10 cellular contexts compared by ENCODE assay signal in genomic region chr3:171095063-171095462, GRCh38.
DNase-seq lines count a peak whose midpoint lies in the region; ATAC-seq and TF ChIP-seq lines count a peak whose summit lies in the region.
"Had no signal": no experiment of that assay in that cellular context is flagged by ENCODE, and none has a peak within 500 bp of the region (broad histone marks: within the 10 kb centered on the region; RNA-seq: fewer than 3 reads in every experiment).

No MANE protein-coding gene starts in this region.

- TF ChIP-seq RAD21 in SK-N-SH (IDR thresholded peaks at IDR 0.05; ENCODE audit: low read length): no peak

- no peak for DNase-seq in WTC11 (ENCODE audit: low spot score)
- DNase-seq in SK-N-SH: no peak
- no peak for DNase-seq in head of caudate nucleus
- no peak for DNase-seq in stimulated activated CD4-positive, alpha-beta T cell treated with anti-CD3 and anti-CD28 coated beads, Interleukin-15, amount 100 ng/mL, for 24 hours
- DNase-seq in transverse colon: no peak
- DNase-seq: anterior cingulate cortex had no signal

- peaks cover 6% of the 10 kb centered on the region; the same call in 1 of the 2 replicates for H3K9me3 Mint-ChIP-seq in WTC11

- H3K9me2 ChIP-seq in SK-N-SH: no peaks in the 10 kb centered on the region

- CTCF ChIA-PET in WTC11 (lab: Charles Lee) (interaction anchor here (0.6 to 1.3 kb wide), 4 partner anchors 19 to 519 kb away, joined by 3 to 6 read pairs (median 4); no protein-coding TSS in a partner anchor), SK-N-SH (lab: Yijun Ruan, JAX) (no interaction called here)

- H3K9me3 ChIP-seq in SK-N-SH: no peaks in the 10 kb centered on the region
- no peaks in the 10 kb centered on the region for H3K9me3 ChIP-seq in transverse colon

- 0 out of 2 replicates have a peak, but pooled peaks cover 7% of the 10 kb centered on the region for H3K4me1 Mint-ChIP-seq in WTC11

- POLR2A ChIA-PET in WTC11 (lab: Charles Lee): no interaction called here
- POLR2A ChIA-PET in SK-N-SH (lab: Yijun Ruan, JAX): no interaction called here

- no peak overlapping the region for H3K9ac ChIP-seq in SK-N-SH

- TF ChIP-seq EP300 in SK-N-SH (IDR thresholded peaks at IDR 0.05; ENCODE audit: borderline replicate concordance in 1 of 2, low read depth in 1 of 2, low read length in 1 of 2): no peak
- no peak for TF ChIP-seq EP300 in transverse colon (IDR thresholded peaks at IDR 0.05; ENCODE audit: low read depth)

- H3K36me3 ChIP-seq in SK-N-SH (replicated peaks in 1 of 2; ENCODE audit: control insufficient read depth in 1 of 2, insufficient read depth in 2 of 2, low read length in 1 of 2): peaks cover 5 to 45% of the 10 kb centered on the region in 2 experiments
- peaks cover 0 to 3% (median under 1%) of the 10 kb centered on the region in 4 donors for H3K36me3 ChIP-seq in transverse colon

- WGBS in SK-N-SH (ENCODE audit: low lambda C conversion rate): 95% methylated on average over 1 of the region's 1 CpG
- 96 to 100% methylated on average over 1 of the region's 1 CpG for WGBS in transverse colon (ENCODE audit: low coverage in 1 of 2), 2 donors

- intact Hi-C loops in head of caudate nucleus (cut with DNase I): no loop called here
- intact Hi-C loops in transverse colon (cut with DNase I; ENCODE audit: low total_unique reads): no loop called here

- H3K4me3 Mint-ChIP-seq in WTC11: no peak overlapping the region

- ATAC-seq in GM18907 (IDR thresholded peaks at IDR 0.05; ENCODE audit: unreplicated experiment) (peak; percentile 98), GM21576 (IDR thresholded peaks at IDR 0.05; ENCODE audit: unreplicated experiment) (peak; percentile 91), HG03135 (IDR thresholded peaks at IDR 0.05; ENCODE audit: unreplicated experiment) (peak; percentile 95), WTC11 (peak; percentile 61)
- ATAC-seq: HepG2 had no signal

- peaks cover 0 to 6% of the 10 kb centered on the region in 2 experiments; a peak in 3 of 4 replicates for H3K4me1 ChIP-seq in SK-N-SH (ENCODE audit: control insufficient read depth in 1 of 2, insufficient read depth in 2 of 2, low read depth in 1 of 2, low read length in 1 of 2)
- H3K4me1 ChIP-seq in transverse colon: peaks cover 0 to 6% (median 0%) of the 10 kb centered on the region in 4 donors

- H3F3A ChIP-seq in SK-N-SH (replicated peaks; ENCODE audit: insufficient read depth): peaks cover 5% of the 10 kb centered on the region

- H3K27me3 Mint-ChIP-seq in WTC11 (ENCODE audit: low read depth): no peaks in the 10 kb centered on the region

- no peak overlapping the region for H2AFZ ChIP-seq in SK-N-SH (ENCODE audit: low read depth)

- no peak for TF ChIP-seq POLR2A in transverse colon (IDR thresholded peaks at IDR 0.05)

- peaks cover 39% of the 10 kb centered on the region for H3K36me3 Mint-ChIP-seq in WTC11

- H3K27ac ChIP-seq in SK-N-SH (ENCODE audit: low read depth in 2 of 2, low read length in 1 of 2) (no peak overlapping the region), transverse colon (no peak overlapping the region)

- H3K4me3 ChIP-seq in SK-N-SH (ENCODE audit: low read depth in 2 of 2, low read length in 1 of 2): no peak overlapping the region
- H3K4me3 ChIP-seq in transverse colon: no peak overlapping the region

- H3K4me2 ChIP-seq in SK-N-SH: no peak overlapping the region

- no peaks in the 10 kb centered on the region for H3K79me2 ChIP-seq in SK-N-SH (ENCODE audit: insufficient read depth)

- no peak overlapping the region for H3K27ac Mint-ChIP-seq in WTC11

- in situ Hi-C loops in transverse colon (cut with MboI; ENCODE audit: low pct_ligation_motif_present in 1 of 4, low pct_unique_long_range_greater_than_20kb in 1 of 4, low sequenced_read_pairs in 3 of 4): no loop called here

- TF ChIP-seq CTCF in WTC11 (IDR thresholded peaks at IDR 0.05) (no peak), SK-N-SH (IDR thresholded peaks at IDR 0.05) (no peak), transverse colon (IDR thresholded peaks at IDR 0.05) (no peak)

- H4K20me1 ChIP-seq in SK-N-SH (ENCODE audit: insufficient read depth): no peaks in the 10 kb centered on the region

- H3K27me3 ChIP-seq in SK-N-SH (ENCODE audit: insufficient read depth) (no peaks in the 10 kb centered on the region), transverse colon (no peaks in the 10 kb centered on the region)

TF ChIP-seq in WTC11, 78 proteins besides CTCF, POLR2A, EP300 and RAD21 (continues in another document):
- TF ChIP-seq USF1 (CRISPR knock-in tag; IDR thresholded peaks at IDR 0.05) (no peak), USF2 (CRISPR knock-in tag; IDR thresholded peaks at IDR 0.05) (no peak), MYBL2 (CRISPR knock-in tag; IDR thresholded peaks at IDR 0.05) (no peak)

TF ChIP-seq in SK-N-SH, 30 proteins besides CTCF, POLR2A, EP300 and RAD21:
- TF ChIP-seq MXI1 (IDR thresholded peaks at IDR 0.05; ENCODE audit: low read depth, low read length): no peak
- TF ChIP-seq REST (IDR thresholded peaks at IDR 0.05; ENCODE audit: low read depth, low read length): no peak
- no peak for TF ChIP-seq NRF1 (IDR thresholded peaks at IDR 0.05; ENCODE audit: low read depth, low read length)
- no peak for TF ChIP-seq POLR2AphosphoS5 (IDR thresholded peaks at IDR 0.05; ENCODE audit: low read depth, low read length)
- no peak for TF ChIP-seq TEAD4 (IDR thresholded peaks at IDR 0.05; ENCODE audit: borderline replicate concordance, insufficient read depth)
- no peak for TF ChIP-seq NFIC (IDR thresholded peaks at IDR 0.05; ENCODE audit: borderline replicate concordance)
- TF ChIP-seq IRF3 (IDR thresholded peaks at IDR 0.05; ENCODE audit: low read depth, low read length): no peak
- no peak for TF ChIP-seq CHD2 (IDR thresholded peaks at IDR 0.05; ENCODE audit: low read length, partially characterized antibody)
- TF ChIP-seq FOXJ3 (CRISPR knock-in tag; IDR thresholded peaks at IDR 0.05): no peak
TF ChIP-seq in SK-N-SH: peak in this region for 0.
